ENCODE assay signal across 8 cellular contexts in genomic region chr21:18951291-18952038, GRCh38.
DNase-seq lines count a peak whose midpoint lies in the region; TF ChIP-seq lines count a peak whose summit lies in the region.

No MANE protein-coding gene starts in this region.

- no peaks in the 10 kb centered on the region for H3K36me3 ChIP-seq in iPS DF 6.9 (ENCODE audit: control insufficient read depth, insufficient read depth, low read length)
- H3K36me3 ChIP-seq in sigmoid colon, result no peaks in the 10 kb centered on the region
- no peaks in the 10 kb centered on the region for H3K36me3 ChIP-seq in CD4-positive, alpha-beta memory T cell (ENCODE audit: insufficient read depth, low read length)

- H3K36me3 Mint-ChIP-seq in CD4-positive, alpha-beta memory T cell, result no peaks in the 10 kb centered on the region

- CTCF ChIA-PET in CD4-positive, alpha-beta memory T cell (lab: Charles Lee; ENCODE audit: partially characterized antibody), result no interaction called here

- H3K9me3 ChIP-seq in iPS DF 6.9 (ENCODE audit: control insufficient read depth, insufficient read depth, low read length) (no peaks in the 10 kb centered on the region), sigmoid colon (no peaks in the 10 kb centered on the region)
- H3K9me3 ChIP-seq in CD4-positive, alpha-beta memory T cell (ENCODE audit: control insufficient read depth in 1 of 2, low read length in 2 of 2), result no peaks in the 10 kb centered on the region

- WGBS in iPS DF 6.9 (ENCODE audit: insufficient coverage, insufficient read length), result no CpG with 5 or more reads among the region's 14 CpGs
- 48 to 63% methylated on average over 14 of the region's 14 CpGs for WGBS in sigmoid colon, 2 donors

- intact Hi-C loops in sigmoid colon (cut with DNase I), result no loop called here
- intact Hi-C loops in CD4-positive, alpha-beta memory T cell (cut with micrococcal nuclease), result no loop called here

- DNase-seq in Ammon's horn (ENCODE audit: low spot score) (peak; percentile 43), HT-29 (ENCODE audit: low spot score) (peak; percentile 39), RKO (ENCODE audit: low spot score) (peak; percentile 45), iPS DF 6.9 (ENCODE audit: low read depth, low spot score) (peak; percentile 57), HCEC 1CT (no peak), sigmoid colon (no peak), germinal center (ENCODE audit: low spot score) (no peak)
- DNase-seq in CD4-positive, alpha-beta memory T cell, result no peak

- no peak for TF ChIP-seq EP300 in sigmoid colon (IDR thresholded peaks at IDR 0.05)

- TF ChIP-seq CTCF in sigmoid colon (IDR thresholded peaks at IDR 0.05), result no peak

- no peaks in the 10 kb centered on the region for H3K27me3 ChIP-seq in iPS DF 6.9 (ENCODE audit: control insufficient read depth, insufficient read depth, low read length)
- H3K27me3 ChIP-seq in sigmoid colon, result no peaks in the 10 kb centered on the region
- no peaks in the 10 kb centered on the region for H3K27me3 ChIP-seq in CD4-positive, alpha-beta memory T cell (ENCODE audit: insufficient read depth, low read length)

- H3K27ac Mint-ChIP-seq in CD4-positive, alpha-beta memory T cell, result no peak overlapping the region

- H3K4me3 Mint-ChIP-seq in CD4-positive, alpha-beta memory T cell, result no peak overlapping the region

- POLR2A ChIA-PET in CD4-positive, alpha-beta memory T cell (lab: Charles Lee; ENCODE audit: partially characterized antibody), result no interaction called here

- H3K4me3 ChIP-seq in iPS DF 6.9 (ENCODE audit: low read length) (no peak overlapping the region), sigmoid colon (no peak overlapping the region)
- H3K4me3 ChIP-seq in CD4-positive, alpha-beta memory T cell (ENCODE audit: low read length in 2 of 2), result no peak overlapping the region

- H3K27me3 Mint-ChIP-seq in CD4-positive, alpha-beta memory T cell, result no peaks in the 10 kb centered on the region

- H3K9me3 Mint-ChIP-seq in CD4-positive, alpha-beta memory T cell, result peaks cover 0 to 10% (median 3%) of the 10 kb centered on the region in 8 donors

- H3K27ac ChIP-seq in iPS DF 6.9 (ENCODE audit: low read length), result no peak overlapping the region
- no peak overlapping the region for H3K27ac ChIP-seq in sigmoid colon
- H3K27ac ChIP-seq in CD4-positive, alpha-beta memory T cell (ENCODE audit: low read depth, low read length), result no peak overlapping the region

- H3K4me1 ChIP-seq in iPS DF 6.9 (ENCODE audit: control insufficient read depth, insufficient read depth, low read length) (no peaks in the 10 kb centered on the region), sigmoid colon (no peaks in the 10 kb centered on the region)
- H3K4me1 ChIP-seq in CD4-positive, alpha-beta memory T cell (ENCODE audit: insufficient read depth, low read length), result no peaks in the 10 kb centered on the region

- no peaks in the 10 kb centered on the region for H3K4me1 Mint-ChIP-seq in CD4-positive, alpha-beta memory T cell

- no peak for TF ChIP-seq POLR2A in sigmoid colon (IDR thresholded peaks at IDR 0.05)

Comparison
In these comparisons a context has a peak if more than half of its experiments do, and no peak if none do; other contexts are left out.
1. DNase-seq: peak in Ammon's horn (single experiment), HT-29 (single experiment), RKO (single experiment) and iPS DF 6.9 (single experiment); none in HCEC 1CT (single experiment), sigmoid colon (single experiment), germinal center (single experiment) and CD4-positive, alpha-beta memory T cell (0 of 5).